ENCODE assay signal across 14 cellular contexts in genomic region chr15:65066635-65067333, GRCh38. TPM values are rescaled to one million over a fixed set of nuclear protein-coding genes. Genes with fewer than 3 reads are reported as not detected.
DNase-seq lines count a peak whose midpoint lies in the region; ATAC-seq and TF ChIP-seq lines count a peak whose summit lies in the region.
"Had no signal": no experiment of that assay in that cellular context is flagged by ENCODE, and none has a peak within 500 bp of the region (broad histone marks: within the 10 kb centered on the region; RNA-seq: fewer than 3 reads in every experiment).

No MANE protein-coding gene starts in this region.

- H3K36me3 ChIP-seq in RWPE2 (ENCODE audit: low read depth), result no peaks in the 10 kb centered on the region
- no peaks in the 10 kb centered on the region for H3K36me3 ChIP-seq in esophagus squamous epithelium
- H3K36me3 ChIP-seq in mucosa of rectum (ENCODE audit: control insufficient read depth in 2 of 2, insufficient read depth in 2 of 2, low read length in 2 of 2), result no peaks in the 10 kb centered on the region
- H3K36me3 ChIP-seq in thoracic aorta, result peaks cover 9% of the 10 kb centered on the region
- H3K36me3 ChIP-seq in right lobe of liver, result no peaks in the 10 kb centered on the region

- H3K27ac ChIP-seq in RWPE2 (ENCODE audit: poor library complexity, severe bottlenecking) (no peak overlapping the region), esophagus squamous epithelium (peak overlapping the region; percentile 79 to 97 (median 86)), mucosa of rectum (ENCODE audit: low read depth in 2 of 2, low read length in 2 of 2) (peak overlapping the region; percentile 62 to 74), thoracic aorta (peak overlapping the region; percentile 97 to 99), right lobe of liver (no peak overlapping the region)
- H3K27ac ChIP-seq: SK-N-MC had no signal

- H3K4me3 ChIP-seq in RWPE2 (ENCODE audit: severe bottlenecking) (no peak overlapping the region), esophagus squamous epithelium (peak overlapping the region; percentile 34 to 80 (median 50)), mucosa of rectum (ENCODE audit: low read length in 2 of 2) (peak overlapping the region; percentile 55 to 69), thoracic aorta (peak overlapping the region; percentile 89), right lobe of liver (no peak overlapping the region)
- H3K4me3 ChIP-seq: SK-N-MC had no signal

- ATAC-seq in RWPE2 (ENCODE audit: low read depth) (no peak), thoracic aorta (ENCODE audit: insufficient number of reproducible peaks, low FRiP score, low read depth) (peak; percentile 46), right lobe of liver (no peak), HG02885 (IDR thresholded peaks at IDR 0.05; ENCODE audit: poor library complexity, unreplicated experiment) (no peak), GM19023 (IDR thresholded peaks at IDR 0.05; ENCODE audit: unreplicated experiment) (no peak)
- ATAC-seq: activated CD8-positive, alpha-beta T cell treated with anti-CD3 and anti-CD28 coated beads, Interleukin-2, amount 10 ng/mL, durations not matched to agents 7 days and 5 days had no signal

- H3K27me3 ChIP-seq in RWPE2 (ENCODE audit: insufficient read depth, poor library complexity, severe bottlenecking) (peaks cover 30% of the 10 kb centered on the region), esophagus squamous epithelium (peaks cover 0 to 36% (median 0%) of the 10 kb centered on the region in 4 donors), mucosa of rectum (ENCODE audit: control insufficient read depth in 2 of 2, insufficient read depth in 2 of 2, low read length in 2 of 2) (peaks cover 10 to 13% of the 10 kb centered on the region in 2 donors), thoracic aorta (replicated peaks; ENCODE audit: insufficient read depth) (no peaks in the 10 kb centered on the region), right lobe of liver (peaks cover 0 to 4% of the 10 kb centered on the region in 2 donors)

- TF ChIP-seq CTCF in RWPE2 (IDR thresholded peaks at IDR 0.05; ENCODE audit: poor library complexity, severe bottlenecking) (no peak), esophagus squamous epithelium (IDR thresholded peaks at IDR 0.05) (no peak), thoracic aorta (IDR thresholded peaks at IDR 0.05) (no peak), right lobe of liver (IDR thresholded peaks at IDR 0.05) (no peak)

- 42 to 48% methylated on average over 8 to 9 of the region's 10 CpGs for whole genome bisulfite sequencing in esophagus squamous epithelium, 2 donors
- 54% methylated on average over 9 of the region's 10 CpGs for WGBS in right lobe of liver (ENCODE audit: insufficient coverage, low coverage, low lambda C conversion rate, missing lambda C conversion rate)

- peak overlapping the region; percentile 14 to 63 for H3K9ac ChIP-seq in mucosa of rectum (ENCODE audit: low read depth in 1 of 2, low read length in 2 of 2)

- DNase-seq in RWPE2 (ENCODE audit: low spot score), result peak; percentile 62
- DNase-seq in esophagus squamous epithelium (lab: John Stamatoyannopoulos, UW), result no peak
- no peak for DNase-seq in thoracic aorta (ENCODE audit: low spot score)
- no peak for DNase-seq in right lobe of liver
- DNase-seq: activated CD8-positive, alpha-beta T cell treated with anti-CD3 and anti-CD28 coated beads, Interleukin-2, amount 10 ng/mL, durations not matched to agents 7 days and 5 days; DMS79 treated with DMSO at 0.1 percent for 48 hours; stimulated activated CD8-positive, alpha-beta memory T cell treated with anti-CD3 and anti-CD28 coated beads, Interleukin-4, amount 100 ng/mL, for 48 hours had no signal

- TF ChIP-seq POLR2A in esophagus squamous epithelium (IDR thresholded peaks at IDR 0.05), result no peak
- no peak for TF ChIP-seq POLR2A in right lobe of liver (IDR thresholded peaks at IDR 0.05)

- no peaks in the 10 kb centered on the region for H3K9me3 ChIP-seq in RWPE2 (ENCODE audit: severe bottlenecking)
- H3K9me3 ChIP-seq in esophagus squamous epithelium, result no peaks in the 10 kb centered on the region
- no peaks in the 10 kb centered on the region for H3K9me3 ChIP-seq in mucosa of rectum (ENCODE audit: control insufficient read depth in 2 of 2, low read length in 2 of 2)
- no peaks in the 10 kb centered on the region for H3K9me3 ChIP-seq in thoracic aorta
- no peaks in the 10 kb centered on the region for H3K9me3 ChIP-seq in right lobe of liver

- H3K4me1 ChIP-seq in RWPE2 (ENCODE audit: insufficient read depth, poor library complexity, severe bottlenecking), result no peaks in the 10 kb centered on the region
- peaks cover 6 to 91% (median 22%) of the 10 kb centered on the region in 3 donors for H3K4me1 ChIP-seq in esophagus squamous epithelium
- peaks cover 7 to 10% of the 10 kb centered on the region in 2 donors for H3K4me1 ChIP-seq in mucosa of rectum (ENCODE audit: control insufficient read depth in 2 of 2, insufficient read depth in 2 of 2, low read length in 2 of 2)
- H3K4me1 ChIP-seq in thoracic aorta (ENCODE audit: control insufficient read depth in 1 of 2, low read depth in 2 of 2), result peaks cover 63 to 79% of the 10 kb centered on the region in 2 donors
- peaks cover 0 to 6% (median 0%) of the 10 kb centered on the region in 4 donors for H3K4me1 ChIP-seq in right lobe of liver

- intact Hi-C loops in esophagus squamous epithelium (cut with DNase I), result no loop called here
- intact Hi-C loops in right lobe of liver (cut with DNase I), result no loop called here

RNA-seq across cellular contexts. Expression of gene RASL12, which starts 1.0 kb away (rescaled TPM):
- total RNA-seq in esophagus squamous epithelium (10 to 100 TPM in 2 of 4 donors, 1 to 10 TPM in 2; 2.8 to 32.4 (median 8.9) TPM), thoracic aorta (100 to 1,000 TPM; 211 to 324 TPM), right lobe of liver (1 to 10 TPM in 1 of 6 experiments, under 1 TPM in 5; 0.07 to 1.5 (median 0.24) TPM)
- total RNA-seq: activated CD8-positive, alpha-beta T cell treated with anti-CD3 and anti-CD28 coated beads, Interleukin-2, amount 10 ng/mL, durations not matched to agents 7 days and 5 days; glomerular endothelial cell; HT1080; renal cortical epithelial cell had no signal

RNA-seq across cellular contexts. Expression of gene KBTBD13, which starts 9.8 kb away (rescaled TPM):
- total RNA-seq in esophagus squamous epithelium, result not detected
- total RNA-seq in thoracic aorta, result 1 to 10 TPM in 1 of 2 donors, under 1 TPM in 1; 0.63 to 3.1 TPM
- not detected for total RNA-seq in right lobe of liver
- total RNA-seq: activated CD8-positive, alpha-beta T cell treated with anti-CD3 and anti-CD28 coated beads, Interleukin-2, amount 10 ng/mL, durations not matched to agents 7 days and 5 days; glomerular endothelial cell; HT1080; renal cortical epithelial cell had no signal

RNA-seq across cellular contexts. Expression of gene SLC51B, which starts 21.6 kb away (rescaled TPM):
- not detected for total RNA-seq in esophagus squamous epithelium
- not detected for total RNA-seq in thoracic aorta
- total RNA-seq in right lobe of liver, result 10 to 100 TPM in 1 of 6 experiments, 1 to 10 TPM in 4, under 1 TPM in 1; 0.32 to 10.1 (median 2.7) TPM
- total RNA-seq: activated CD8-positive, alpha-beta T cell treated with anti-CD3 and anti-CD28 coated beads, Interleukin-2, amount 10 ng/mL, durations not matched to agents 7 days and 5 days; glomerular endothelial cell; HT1080 had no signal

RNA-seq across cellular contexts. Expression of gene MTFMT, which starts 37.3 kb away (rescaled TPM):
- total RNA-seq in esophagus squamous epithelium (10 to 100 TPM; 12.8 to 21.0 (median 17.8) TPM), thoracic aorta (10 to 100 TPM; 25.9 to 42.4 TPM), right lobe of liver (10 to 100 TPM in 5 of 6 experiments, 1 to 10 TPM in 1; 9.2 to 24.3 (median 13.0) TPM)

RNA-seq across cellular contexts. Expression of gene UBAP1L, which starts 48.2 kb away (rescaled TPM):
- total RNA-seq in esophagus squamous epithelium (1 to 10 TPM; 1.6 to 6.3 (median 2.0) TPM), thoracic aorta (10 to 100 TPM in 1 of 2 donors, 1 to 10 TPM in 1; 3.7 to 11.0 TPM), right lobe of liver (1 to 10 TPM; 1.6 to 5.9 (median 3.0) TPM)

Comparison
In these comparisons a context has a peak if more than half of its experiments do, and no peak if none do; other contexts are left out.
1. H3K27ac ChIP-seq: peak in esophagus squamous epithelium (4 of 4), mucosa of rectum (2 of 2) and thoracic aorta (2 of 2); none in RWPE2 (single experiment) and right lobe of liver (0 of 3).
2. H3K4me3 ChIP-seq: peak in esophagus squamous epithelium (4 of 4), mucosa of rectum (2 of 2) and thoracic aorta (single experiment); none in RWPE2 (single experiment) and right lobe of liver (0 of 3).
3. RNA of gene RASL12, which starts 1.0 kb away (total RNA-seq): 211 to 324 TPM in thoracic aorta; 2.8 to 32.4 TPM in esophagus squamous epithelium and 0.07 to 1.5 TPM in right lobe of liver; every median in the first group is over 4 times any median in the second.